In the genomic region with DNA sequence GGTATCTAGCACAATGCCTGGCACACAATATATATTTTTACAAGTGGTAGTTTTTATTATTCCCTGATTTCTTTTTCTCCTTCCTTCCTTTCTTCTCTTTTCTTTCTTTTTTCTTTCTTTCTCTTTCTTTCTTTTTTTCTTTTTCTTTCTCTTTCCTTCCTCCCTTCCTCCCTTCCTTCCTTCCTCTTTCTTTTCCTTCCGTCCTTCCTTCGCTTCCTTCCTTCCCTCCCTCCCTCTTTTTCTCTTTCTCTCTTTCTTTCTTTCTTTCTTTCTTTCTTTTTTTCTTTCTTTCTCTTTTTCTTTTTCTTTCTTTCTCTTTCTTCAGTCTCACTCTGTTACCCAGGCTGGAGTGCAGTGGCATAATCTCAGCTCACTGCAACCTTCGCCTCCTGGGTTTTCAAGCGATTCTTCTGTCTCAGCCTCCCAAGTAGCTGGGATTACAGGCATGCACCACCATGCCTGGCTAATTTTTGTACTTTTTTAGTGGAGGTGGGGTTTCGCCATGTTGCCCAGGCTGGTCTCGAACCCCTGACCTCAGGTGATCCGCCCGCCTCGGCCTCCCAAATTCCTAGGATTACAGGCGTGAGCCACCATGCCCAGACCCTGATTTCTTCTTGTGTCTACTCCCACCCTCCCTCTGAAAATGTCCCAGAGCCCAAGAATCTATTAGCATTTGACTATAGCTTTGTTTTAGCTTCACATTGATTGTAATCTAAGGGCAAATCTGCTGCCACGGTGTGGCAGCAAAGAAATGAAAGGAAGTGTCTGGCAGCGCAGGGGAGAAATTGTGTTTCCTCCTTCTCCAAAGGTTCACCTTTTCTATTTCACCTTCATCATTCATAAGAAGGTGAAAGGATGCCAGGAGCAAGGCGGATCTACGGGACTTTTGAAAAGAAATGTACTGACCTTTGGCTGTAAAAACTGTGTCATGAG, we compare ENCODE assay signal across 11 cellular contexts. TPM values are rescaled to one million over a fixed set of nuclear protein-coding genes. Genes with fewer than 3 reads are reported as not detected.
DNase-seq lines count a peak whose midpoint lies in the region; ATAC-seq and TF ChIP-seq lines count a peak whose summit lies in the region.
"Had no signal": no experiment of that assay in that cellular context is flagged by ENCODE, and none has a peak within 500 bp of the region (broad histone marks: within the 10 kb centered on the region; RNA-seq: fewer than 3 reads in every experiment).

No MANE protein-coding gene starts in this region.

- H3K4me1 ChIP-seq in A673 (ENCODE audit: insufficient read depth, low read length, poor library complexity, severe bottlenecking) = peaks cover 12% of the 10 kb centered on the region

- ATAC-seq in GM21515 (IDR thresholded peaks at IDR 0.05; ENCODE audit: unreplicated experiment) (peak; percentile 17), left colon (peak; percentile 67)
- ATAC-seq: stimulated activated naive CD8-positive, alpha-beta T cell treated with anti-CD3 and anti-CD28 coated beads, Interleukin-15, amount 100 ng/mL, for 72 hours had no signal

- H3K4me3 ChIP-seq in A673 (ENCODE audit: low read depth, low read length, poor library complexity, severe bottlenecking) (peak overlapping the region; percentile 13), MG63 (no peak overlapping the region)

- peaks cover 7% of the 10 kb centered on the region for H3K27me3 Mint-ChIP-seq in activated CD4-positive, alpha-beta memory T cell treated with anti-CD3 and anti-CD28 coated beads, Interleukin-2, amount 10 ng/mL, durations not matched to agents 7 days and 5 days

- TF ChIP-seq CTCF in A673 (conservative IDR thresholded peaks at IDR 0.05; ENCODE audit: low read depth, low read length) (no peak), RWPE1 (conservative IDR thresholded peaks at IDR 0.05; ENCODE audit: low read depth) (no peak)

- no peak overlapping the region for H3K4me3 Mint-ChIP-seq in activated CD4-positive, alpha-beta memory T cell treated with anti-CD3 and anti-CD28 coated beads, Interleukin-2, amount 10 ng/mL, durations not matched to agents 7 days and 5 days
- H3K4me3 Mint-ChIP-seq: CD4-positive, CD25-positive, alpha-beta regulatory T cell; stimulated activated naive CD8-positive, alpha-beta T cell treated with anti-CD3 and anti-CD28 coated beads, Interleukin-15, amount 100 ng/mL, for 72 hours had no signal

- CTCF ChIA-PET in A673 (lab: Charles Lee) (no interaction called here), RWPE1 (lab: Yijun Ruan, JAX) (no interaction called here)
- CTCF ChIA-PET in activated CD4-positive, alpha-beta memory T cell treated with anti-CD3 and anti-CD28 coated beads, Interleukin-2, amount 10 ng/mL, durations not matched to agents 7 days and 5 days (lab: Charles Lee) = no interaction called here

- H3K4me1 Mint-ChIP-seq in activated CD4-positive, alpha-beta memory T cell treated with anti-CD3 and anti-CD28 coated beads, Interleukin-2, amount 10 ng/mL, durations not matched to agents 7 days and 5 days = peaks cover 2% of the 10 kb centered on the region
- H3K4me1 Mint-ChIP-seq: CD4-positive, CD25-positive, alpha-beta regulatory T cell; stimulated activated naive CD8-positive, alpha-beta T cell treated with anti-CD3 and anti-CD28 coated beads, Interleukin-15, amount 100 ng/mL, for 72 hours had no signal

- H3K9me3 ChIP-seq in A673 (ENCODE audit: low read depth, low read length, poor library complexity, severe bottlenecking) (no peaks in the 10 kb centered on the region), MG63 (no peaks in the 10 kb centered on the region)

- no peaks in the 10 kb centered on the region for H3K9me3 Mint-ChIP-seq in activated CD4-positive, alpha-beta memory T cell treated with anti-CD3 and anti-CD28 coated beads, Interleukin-2, amount 10 ng/mL, durations not matched to agents 7 days and 5 days
- H3K9me3 Mint-ChIP-seq: stimulated activated naive CD8-positive, alpha-beta T cell treated with anti-CD3 and anti-CD28 coated beads, Interleukin-15, amount 100 ng/mL, for 72 hours had no signal

- no peaks in the 10 kb centered on the region for H3K36me3 Mint-ChIP-seq in activated CD4-positive, alpha-beta memory T cell treated with anti-CD3 and anti-CD28 coated beads, Interleukin-2, amount 10 ng/mL, durations not matched to agents 7 days and 5 days (ENCODE audit: low read depth)
- H3K36me3 Mint-ChIP-seq: CD4-positive, CD25-positive, alpha-beta regulatory T cell had no signal

- no TSS peak for BruUV-seq in A673 (replicated peaks; lab: Mats Ljungman, UMichigan)

- DNase-seq in A673 (ENCODE audit: low spot score) (no peak), NCI-H69 (lab: John Stamatoyannopoulos, UW) (peak; percentile 47), left colon (peak in 1 of 2 donors; percentile 18), NCI-H510A treated with DMSO at 0.1 percent for 48 hours (lab: John Stamatoyannopoulos, UW) (no peak), MG63 (no peak), RWPE1 (ENCODE audit: low spot score) (no peak)
- DNase-seq in activated CD4-positive, alpha-beta memory T cell treated with anti-CD3 and anti-CD28 coated beads, Interleukin-2, amount 10 ng/mL, durations not matched to agents 7 days and 5 days = no peak
- DNase-seq: activated CD4-positive, alpha-beta T cell treated with anti-CD3 and anti-CD28 coated beads for 1 hour; CD4-positive, CD25-positive, alpha-beta regulatory T cell; stimulated activated naive CD8-positive, alpha-beta T cell treated with anti-CD3 and anti-CD28 coated beads, Interleukin-15, amount 100 ng/mL, for 72 hours had no signal

- no peak overlapping the region for H3K27ac ChIP-seq in A673 (ENCODE audit: low read depth, low read length, poor library complexity, severe bottlenecking)
- H3K27ac ChIP-seq in RWPE1 = no peak overlapping the region

- H3K27me3 ChIP-seq in A673 (replicated peaks; ENCODE audit: insufficient read depth, low read depth, low read length, poor library complexity) (no peaks in the 10 kb centered on the region), MG63 (no peaks in the 10 kb centered on the region; the same call in 1 of the 2 replicates)

- POLR2A ChIA-PET in A673 (lab: Charles Lee; ENCODE audit: low non-redundant PET) (interaction anchor here (0.6 kb wide), 1 partner anchor 646 kb away, joined by 3 read pairs; no protein-coding TSS in a partner anchor), RWPE1 (lab: Yijun Ruan, JAX; ENCODE audit: low non-redundant PET) (no interaction called here)
- POLR2A ChIA-PET in activated CD4-positive, alpha-beta memory T cell treated with anti-CD3 and anti-CD28 coated beads, Interleukin-2, amount 10 ng/mL, durations not matched to agents 7 days and 5 days (lab: Charles Lee) = no interaction called here

- H3K36me3 ChIP-seq in A673 (ENCODE audit: insufficient read depth, low read length, poor library complexity, severe bottlenecking) = no peaks in the 10 kb centered on the region
- H3K36me3 ChIP-seq in MG63 = no peaks in the 10 kb centered on the region

- no peak overlapping the region for H3K27ac Mint-ChIP-seq in activated CD4-positive, alpha-beta memory T cell treated with anti-CD3 and anti-CD28 coated beads, Interleukin-2, amount 10 ng/mL, durations not matched to agents 7 days and 5 days
- H3K27ac Mint-ChIP-seq: CD4-positive, CD25-positive, alpha-beta regulatory T cell had no signal

- intact Hi-C loops in A673 (cut with micrococcal nuclease; ENCODE audit: unreplicated experiment) (no loop called here), left colon (cut with DNase I, micrococcal nuclease) (no loop called here)

RNA-seq across cellular contexts. Expression of gene ABCB10, which starts 19.9 kb away (rescaled TPM):
- total RNA-seq in A673 (2021) (20.0 and 23.3 TPM in 2 replicates), left colon (10 to 100 TPM; 25.4 to 28.4 TPM)
- 34.2 and 38.4 TPM in 2 replicates for total RNA-seq in MG63 (2014; rRNA removed; shearing (Covaris generic); ENCODE audit: low replicate concordance)
- total RNA-seq in activated CD4-positive, alpha-beta memory T cell treated with anti-CD3 and anti-CD28 coated beads, Interleukin-2, amount 10 ng/mL, durations not matched to agents 7 days and 5 days = 10 to 100 TPM; 29.8 to 31.1 TPM

RNA-seq across cellular contexts. Expression of gene TAF5L, which starts 47.5 kb away (rescaled TPM):
- total RNA-seq in A673 (2021) (27.8 and 33.4 TPM in 2 replicates), left colon (10 to 100 TPM; 24.2 to 24.6 TPM)
- total RNA-seq in MG63 (2014; rRNA removed; shearing (Covaris generic); ENCODE audit: low replicate concordance) = 26.9 TPM in 2 replicates
- total RNA-seq in activated CD4-positive, alpha-beta memory T cell treated with anti-CD3 and anti-CD28 coated beads, Interleukin-2, amount 10 ng/mL, durations not matched to agents 7 days and 5 days = 10 to 100 TPM; 21.0 to 23.9 TPM

RNA-seq across cellular contexts. Expression of gene URB2, which starts 47.6 kb away (rescaled TPM):
- total RNA-seq in A673 (2021) (26.2 and 33.3 TPM in 2 replicates), left colon (1 to 10 TPM; 5.0 to 7.4 TPM)
- 19.8 and 21.3 TPM in 2 replicates for total RNA-seq in MG63 (2014; rRNA removed; shearing (Covaris generic); ENCODE audit: low replicate concordance)
- total RNA-seq in activated CD4-positive, alpha-beta memory T cell treated with anti-CD3 and anti-CD28 coated beads, Interleukin-2, amount 10 ng/mL, durations not matched to agents 7 days and 5 days = 1 to 10 TPM; 7.1 to 8.3 TPM
